ENCODE assay signal across 10 cellular contexts in the genomic region with DNA sequence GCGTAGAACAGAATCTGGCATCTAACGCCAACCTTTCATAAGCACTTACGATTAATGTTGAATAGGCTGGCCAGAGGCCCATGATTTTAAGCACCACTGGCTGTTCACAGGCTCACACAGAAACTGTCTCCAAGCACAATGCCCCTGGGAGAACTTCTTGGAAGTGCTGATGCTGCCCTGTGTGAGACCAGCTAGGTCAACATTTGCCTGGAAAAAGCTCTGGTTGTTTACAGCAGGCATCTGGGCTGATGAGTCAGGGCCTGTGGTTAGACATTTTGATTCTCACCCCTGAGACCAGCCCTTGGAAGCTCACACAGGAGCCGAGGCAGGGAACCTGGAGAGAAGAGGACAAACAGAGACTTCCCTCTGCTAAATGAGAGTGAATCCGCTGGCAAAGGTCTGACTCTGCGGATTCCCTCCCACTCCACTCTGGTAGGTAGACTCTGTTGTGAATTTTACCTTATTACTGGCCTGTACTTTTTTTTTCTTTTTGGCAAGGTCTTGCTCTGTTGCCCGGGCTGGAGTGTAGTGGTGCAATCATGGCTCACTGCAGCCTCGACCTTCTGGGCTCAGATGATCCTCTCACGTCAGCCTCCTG. TPM values are rescaled to one million over a fixed set of nuclear protein-coding genes. Genes with fewer than 3 reads are reported as not detected.
DNase-seq lines count a peak whose midpoint lies in the region; ATAC-seq, FAIRE-seq and TF ChIP-seq lines count a peak whose summit lies in the region.
"Had no signal": no experiment of that assay in that cellular context is flagged by ENCODE, and none has a peak within 500 bp of the region (broad histone marks: within the 10 kb centered on the region; RNA-seq: fewer than 3 reads in every experiment).

No MANE protein-coding gene starts in this region.

- no peaks in the 10 kb centered on the region for H3K23me2 ChIP-seq in H1 (ENCODE audit: low read depth, low read length)

- no peaks in the 10 kb centered on the region for H4K20me1 ChIP-seq in H1 (replicated peaks in 1 of 2; ENCODE audit: control insufficient read depth in 1 of 2, insufficient read depth in 2 of 2, low read length in 2 of 2)

- peaks cover 2% of the 10 kb centered on the region for H3K4me1 Mint-ChIP-seq in activated CD4-positive, alpha-beta memory T cell treated with anti-CD3 and anti-CD28 coated beads, Interleukin-2, amount 10 ng/mL, durations not matched to agents 7 days and 5 days

- 85% methylated on average over 9 of the region's 9 CpGs; no CpG with 5 or more reads in 1 of the 2 experiments for WGBS in H1 (ENCODE audit: extremely low coverage in 1 of 2, insufficient coverage in 1 of 2, insufficient read length in 1 of 2, insufficient replicate concordance in 2 of 2, low coverage in 1 of 2, low lambda C conversion rate in 2 of 2, missing lambda C conversion rate in 1 of 2), 2 experiments
- no CpG with 5 or more reads among the region's 9 CpGs for WGBS in trophoblast cell (ENCODE audit: extremely low coverage, insufficient coverage, insufficient read length)

- no peak overlapping the region for H4K8ac ChIP-seq in H1 (ENCODE audit: extremely low read depth, insufficient read depth, low read length)
- H4K8ac ChIP-seq in trophoblast cell (ENCODE audit: low read depth, low read length): no peak overlapping the region

- POLR2A ChIA-PET in H1 (lab: Charles Lee; ENCODE audit: partially characterized antibody): no interaction called here
- POLR2A ChIA-PET in activated CD4-positive, alpha-beta memory T cell treated with anti-CD3 and anti-CD28 coated beads, Interleukin-2, amount 10 ng/mL, durations not matched to agents 7 days and 5 days (lab: Charles Lee): no interaction called here

- TF ChIP-seq RAD21 in H1 (IDR thresholded peaks at IDR 0.05 in 1 of 2, conservative IDR thresholded peaks at IDR 0.05 in 1 of 2; ENCODE audit: low read depth in 2 of 2, low read length in 2 of 2): no peak

- CTCF ChIA-PET in H1 (lab: Charles Lee; ENCODE audit: partially characterized antibody): interaction anchor here (0.6 to 1.7 kb wide), 4 partner anchors 9 to 828 kb away, joined by 3 to 6 read pairs (median 4); no protein-coding TSS in a partner anchor
- CTCF ChIA-PET in activated CD4-positive, alpha-beta memory T cell treated with anti-CD3 and anti-CD28 coated beads, Interleukin-2, amount 10 ng/mL, durations not matched to agents 7 days and 5 days (lab: Charles Lee): no interaction called here

- no peak overlapping the region for H2BK12ac ChIP-seq in H1 (ENCODE audit: low read depth, low read length)
- H2BK12ac ChIP-seq in trophoblast cell (ENCODE audit: low read length): no peak overlapping the region

- H3K4ac ChIP-seq in H1 (replicated peaks; ENCODE audit: insufficient read length, low read depth, low read length) (no peak overlapping the region), trophoblast cell (ENCODE audit: low read depth, low read length) (no peak overlapping the region)

- H3K9ac ChIP-seq in H1 (replicated peaks in 1 of 4; ENCODE audit: extremely low read depth in 1 of 4, low read depth in 3 of 4, low read length in 3 of 4): no peak overlapping the region
- no peak overlapping the region for H3K9ac ChIP-seq in trophoblast cell (ENCODE audit: low read length)

- H3K9me3 Mint-ChIP-seq in activated CD4-positive, alpha-beta memory T cell treated with anti-CD3 and anti-CD28 coated beads, Interleukin-2, amount 10 ng/mL, durations not matched to agents 7 days and 5 days: no peaks in the 10 kb centered on the region
- H3K9me3 Mint-ChIP-seq: neural crest cell had no signal

- TF ChIP-seq EP300 in H1 (IDR thresholded peaks at IDR 0.05; ENCODE audit: borderline replicate concordance in 1 of 2, low read depth in 2 of 2, low read length in 2 of 2): no peak

- no peak overlapping the region for H2BK5ac ChIP-seq in H1 (ENCODE audit: low read depth, low read length)
- H2BK5ac ChIP-seq in trophoblast cell (ENCODE audit: low read depth, low read length, poor library complexity): no peak overlapping the region

- no peak for ATAC-seq in GM19035 (IDR thresholded peaks at IDR 0.05; ENCODE audit: unreplicated experiment)
- ATAC-seq: K562 had no signal

- H3K79me1 ChIP-seq in H1 (ENCODE audit: low read depth, low read length) (no peaks in the 10 kb centered on the region), trophoblast cell (ENCODE audit: low read length) (peaks cover 1% of the 10 kb centered on the region)

- DNase-seq in AG20443 (ENCODE audit: low spot score) (peak; percentile 80), MV-4-11 (lab: John Stamatoyannopoulos, UW) (peak; percentile 39), H1 (ENCODE audit: low read depth in 1 of 2, low spot score in 2 of 2) (no peak), trophoblast cell (no peak), GM19240 (ENCODE audit: insufficient read length, low spot score) (no peak)
- no peak for DNase-seq in activated CD4-positive, alpha-beta memory T cell treated with anti-CD3 and anti-CD28 coated beads, Interleukin-2, amount 10 ng/mL, durations not matched to agents 7 days and 5 days

- H3K27me3 ChIP-seq in H1 (replicated peaks in 1 of 4; ENCODE audit: control insufficient read depth in 3 of 4, extremely low read depth in 1 of 4, insufficient read depth in 3 of 4, low read length in 3 of 4): peaks cover 0 to 3% (median 2%) of the 10 kb centered on the region in 4 experiments; a peak in 3 of 7 replicates
- no peaks in the 10 kb centered on the region for H3K27me3 ChIP-seq in muscle layer of duodenum (ENCODE audit: low read depth, low read length)
- no peaks in the 10 kb centered on the region for H3K27me3 ChIP-seq in trophoblast cell (ENCODE audit: insufficient read depth, low read length)

- no peak for TF ChIP-seq POLR2A in H1 (IDR thresholded peaks at IDR 0.05; ENCODE audit: control extremely low read depth in 1 of 2, low read depth in 2 of 2, low read length in 2 of 2)

- H4K12ac ChIP-seq in trophoblast cell (ENCODE audit: low read depth, low read length): no peak overlapping the region

- no peak overlapping the region for H3K4me3 Mint-ChIP-seq in activated CD4-positive, alpha-beta memory T cell treated with anti-CD3 and anti-CD28 coated beads, Interleukin-2, amount 10 ng/mL, durations not matched to agents 7 days and 5 days
- H3K4me3 Mint-ChIP-seq: neural crest cell had no signal

- peaks cover 0 to 4% (median 2%) of the 10 kb centered on the region in 4 experiments; a peak in 2 of 7 replicates for H3K4me1 ChIP-seq in H1 (replicated peaks in 1 of 4; ENCODE audit: control insufficient read depth in 3 of 4, insufficient read depth in 4 of 4, low read length in 3 of 4)
- H3K4me1 ChIP-seq in muscle layer of duodenum (ENCODE audit: control insufficient read depth in 1 of 2, insufficient read depth in 2 of 2, low read length in 2 of 2): peaks cover 0 to 18% of the 10 kb centered on the region in 2 donors
- peaks cover 7 to 8% of the 10 kb centered on the region in 2 experiments for H3K4me1 ChIP-seq in trophoblast cell (ENCODE audit: control insufficient read depth in 1 of 2, insufficient read depth in 2 of 2, low read length in 2 of 2)

- no peak overlapping the region for H3K56ac ChIP-seq in H1 (replicated peaks; ENCODE audit: insufficient read length, low read depth, low read length)

- H3K27ac ChIP-seq in H1 (ENCODE audit: low read depth, low read length) (0 out of 2 replicates have a peak overlapping the region, but pooled peaks have one; percentile 30), muscle layer of duodenum (ENCODE audit: low read length) (peak overlapping the region; percentile 21), trophoblast cell (ENCODE audit: low read depth, low read length) (no peak overlapping the region)

- TF ChIP-seq CTCF in H1 (IDR thresholded peaks at IDR 0.05; ENCODE audit: control extremely low read depth in 1 of 3, insufficient read depth in 1 of 3, low read depth in 1 of 3, low read length in 3 of 3): no peak

- H3K27ac Mint-ChIP-seq in activated CD4-positive, alpha-beta memory T cell treated with anti-CD3 and anti-CD28 coated beads, Interleukin-2, amount 10 ng/mL, durations not matched to agents 7 days and 5 days: no peak overlapping the region

- H2AK5ac ChIP-seq in H1 (ENCODE audit: low read depth, low read length) (no peak overlapping the region), trophoblast cell (ENCODE audit: low read length) (no peak overlapping the region)

- H2AFZ ChIP-seq in H1 (ENCODE audit: low read length) (0 out of 2 replicates have a peak overlapping the region, but pooled peaks have one; percentile 75), trophoblast cell (ENCODE audit: insufficient read depth, low read length, poor library complexity) (no peak overlapping the region)

- H3K23ac ChIP-seq in H1 (ENCODE audit: insufficient read length) (no peak overlapping the region), trophoblast cell (ENCODE audit: low read length) (no peak overlapping the region)

- H4K91ac ChIP-seq in H1 (replicated peaks; ENCODE audit: insufficient read length, low read length) (no peak overlapping the region), trophoblast cell (ENCODE audit: low read depth, low read length) (no peak overlapping the region)

- no peak for FAIRE-seq in H1 (lab: Jason Lieb, UNC)
- FAIRE-seq: K562 had no signal

- H3K36me3 ChIP-seq in H1 (ENCODE audit: control insufficient read depth in 2 of 4, insufficient read depth in 4 of 4, low read length in 3 of 4) (no peaks in the 10 kb centered on the region), muscle layer of duodenum (ENCODE audit: control insufficient read depth in 1 of 2, insufficient read depth in 2 of 2, low read length in 2 of 2) (no peaks in the 10 kb centered on the region), trophoblast cell (ENCODE audit: control insufficient read depth in 1 of 2, insufficient read depth in 2 of 2, low read length in 2 of 2) (no peaks in the 10 kb centered on the region)

- no peaks in the 10 kb centered on the region for H3K9me3 ChIP-seq in H1 (ENCODE audit: insufficient read depth in 2 of 2, low read depth in 1 of 2, low read length in 1 of 2)
- no peaks in the 10 kb centered on the region for H3K9me3 ChIP-seq in muscle layer of duodenum (ENCODE audit: control insufficient read depth in 1 of 2, low read length in 2 of 2)
- H3K9me3 ChIP-seq in trophoblast cell (ENCODE audit: insufficient read depth, low read depth, low read length): no peaks in the 10 kb centered on the region

- no peak overlapping the region for H2BK20ac ChIP-seq in H1 (ENCODE audit: low read length)

- H3K79me2 ChIP-seq in H1 (ENCODE audit: control insufficient read depth in 1 of 2, insufficient read depth in 2 of 2, low read length in 2 of 2) (no peaks in the 10 kb centered on the region), trophoblast cell (ENCODE audit: control insufficient read depth, insufficient read depth, low read length, poor library complexity) (no peaks in the 10 kb centered on the region)

- H3K4me3 ChIP-seq in H1 (ENCODE audit: extremely low read depth in 1 of 4, insufficient read depth in 2 of 4, low read depth in 3 of 4, low read length in 4 of 4) (no peak overlapping the region), muscle layer of duodenum (ENCODE audit: low read depth in 1 of 2, low read length in 2 of 2) (no peak overlapping the region), trophoblast cell (ENCODE audit: low read depth, low read length) (no peak overlapping the region)
- H3K4me3 ChIP-seq: K562 had no signal

- H3K36me3 Mint-ChIP-seq in activated CD4-positive, alpha-beta memory T cell treated with anti-CD3 and anti-CD28 coated beads, Interleukin-2, amount 10 ng/mL, durations not matched to agents 7 days and 5 days (ENCODE audit: low read depth): no peaks in the 10 kb centered on the region

- peaks cover 43% of the 10 kb centered on the region for H3K27me3 Mint-ChIP-seq in activated CD4-positive, alpha-beta memory T cell treated with anti-CD3 and anti-CD28 coated beads, Interleukin-2, amount 10 ng/mL, durations not matched to agents 7 days and 5 days

- H3K4me2 ChIP-seq in H1 (ENCODE audit: insufficient read depth in 1 of 2, low read depth in 2 of 2, low read length in 2 of 2) (no peak overlapping the region), trophoblast cell (ENCODE audit: low read length) (no peak overlapping the region)

- no peak overlapping the region for H4K5ac ChIP-seq in H1 (ENCODE audit: insufficient read length, low read depth, low read length)

- H3K14ac ChIP-seq in H1 (ENCODE audit: insufficient read length): no peak overlapping the region
- H3K14ac ChIP-seq in trophoblast cell (ENCODE audit: low read length): no peak overlapping the region

- no peak overlapping the region for H2BK120ac ChIP-seq in H1 (replicated peaks; ENCODE audit: low read depth, low read length)
- H2BK120ac ChIP-seq in trophoblast cell (ENCODE audit: insufficient read depth, low read length, poor library complexity): no peak overlapping the region

- H2BK15ac ChIP-seq in H1 (ENCODE audit: low read length): no peak overlapping the region; the same call in 1 of the 2 replicates

- no peak overlapping the region for H3K18ac ChIP-seq in H1 (ENCODE audit: extremely low read depth, low read length)
- no peak overlapping the region for H3K18ac ChIP-seq in trophoblast cell (ENCODE audit: low read length)

RNA-seq across cellular contexts. Expression of gene SULF2, which starts 6.8 kb away (rescaled TPM):
- 27.1 and 28.2 TPM in 2 replicates for total RNA-seq in H1 (2021; fragmentation: NEBNext Ultra II Directional; extraction: Animal tissue kit (Norgen Biotek cat#: 25700))
- polyA plus RNA-seq in H1 (2011; rRNA removed): 15.7 and 29.0 TPM in 2 replicates
- polyA plus RNA-seq in H1 (2011; cell fraction: cytosol; rRNA removed): 11.1 TPM
- 33.9 TPM for polyA plus RNA-seq in H1 (2011; cell fraction: nucleus; rRNA removed)
- 23.8 to 30.2 TPM (median 28.1 TPM) in 4 replicates for polyA plus RNA-seq in H1 (2012, experiment 1 of 2)
- polyA plus RNA-seq in H1 (2012, experiment 2 of 2): 12.7 TPM
- 37.3 TPM for polyA plus RNA-seq in H1 (2013, experiment 1 of 2)
- 40.1 TPM for polyA plus RNA-seq in H1 (2013, experiment 2 of 2)
- 14.7 and 19.0 TPM in 2 replicates for polyA minus RNA-seq in H1 (2011; rRNA and poly(A)+ RNA removed)
- 18.0 TPM for polyA minus RNA-seq in H1 (2011; cell fraction: cytosol; rRNA and poly(A)+ RNA removed)
- 26.7 TPM for polyA minus RNA-seq in H1 (2011; cell fraction: nucleus; rRNA and poly(A)+ RNA removed)
- 50.7 and 52.8 TPM in 2 replicates for polyA plus RNA-seq in trophoblast cell (2013)
- 1 to 10 TPM in 1 of 2 experiments, under 1 TPM in 1; 0.71 to 1.1 TPM for total RNA-seq in activated CD4-positive, alpha-beta memory T cell treated with anti-CD3 and anti-CD28 coated beads, Interleukin-2, amount 10 ng/mL, durations not matched to agents 7 days and 5 days
- polyA plus RNA-seq: K562 had no signal

Comparison
In these comparisons a context has a peak if more than half of its experiments do, and no peak if none do; other contexts are left out.
1. DNase-seq: peak in AG20443 (single experiment) and MV-4-11 (single experiment); none in H1 (0 of 2), trophoblast cell (0 of 2), GM19240 (single experiment) and activated CD4-positive, alpha-beta memory T cell treated with anti-CD3 and anti-CD28 coated beads, Interleukin-2, amount 10 ng/mL, durations not matched to agents 7 days and 5 days (single experiment).
2. RNA of gene SULF2, which starts 6.8 kb away (total RNA-seq): 27.1 to 28.2 TPM in H1; 0.71 to 1.1 TPM in activated CD4-positive, alpha-beta memory T cell treated with anti-CD3 and anti-CD28 coated beads, Interleukin-2, amount 10 ng/mL, durations not matched to agents 7 days and 5 days; every median in the first group is over 10 times any median in the second.